16 cellular contexts compared by ENCODE assay signal in genomic region chr1:198548890-198549289, GRCh38. TPM values are rescaled to one million over a fixed set of nuclear protein-coding genes. Genes with fewer than 3 reads are reported as not detected.
A peak's percentile ranks its signal among the peaks of the same experiment; 100 is the strongest.
DNase-seq lines count a peak whose midpoint lies in the region; ATAC-seq, FAIRE-seq and TF ChIP-seq lines count a peak whose summit lies in the region.
"Had no signal": no experiment of that assay in that cellular context is flagged by ENCODE, and none has a peak within 500 bp of the region (broad histone marks: within the 10 kb centered on the region; RNA-seq: fewer than 3 reads in every experiment).

No MANE protein-coding gene starts in this region.

- TF ChIP-seq CTCF in activated B cell treated with CpG ODN at 0.5 μM for 24 hours (IDR thresholded peaks at IDR 0.05) = no peak

- no peak overlapping the region for H3K4me3 Mint-ChIP-seq in activated B cell treated with CpG ODN at 0.5 μM for 24 hours
- no peak overlapping the region for H3K4me3 Mint-ChIP-seq in memory B cell
- H3K4me3 Mint-ChIP-seq: CD14-positive monocyte; CD4-positive, alpha-beta memory T cell; GM23338 had no signal

- POLR2A ChIA-PET in activated B cell treated with CpG ODN at 0.5 μM for 24 hours (lab: Charles Lee) = interaction anchor here (1.1 to 4.3 kb wide), 5 partner anchors 27 to 122 kb away, joined by 3 to 40 read pairs (median 7); no protein-coding TSS in a partner anchor

- H3K9me3 Mint-ChIP-seq in activated B cell treated with CpG ODN at 0.5 μM for 24 hours (peaks cover 7% of the 10 kb centered on the region), memory B cell (peaks cover 8% of the 10 kb centered on the region)
- H3K9me3 Mint-ChIP-seq: GM23338 had no signal

- H3K36me3 Mint-ChIP-seq in activated B cell treated with CpG ODN at 0.5 μM for 24 hours (ENCODE audit: low read depth) (no peaks in the 10 kb centered on the region), memory B cell (no peaks in the 10 kb centered on the region)

- intact Hi-C loops in activated B cell treated with CpG ODN at 0.5 μM for 24 hours (cut with micrococcal nuclease) = loop anchor here (1.0 kb wide), 1 partner anchor 10 kb away; no protein-coding TSS in a partner anchor

- H3K27me3 Mint-ChIP-seq in activated B cell treated with CpG ODN at 0.5 μM for 24 hours = no peaks in the 10 kb centered on the region
- no peaks in the 10 kb centered on the region for H3K27me3 Mint-ChIP-seq in memory B cell
- H3K27me3 Mint-ChIP-seq: CD4-positive, alpha-beta memory T cell had no signal

- peak; percentile 62 for FAIRE-seq in GM19239 (lab: Jason Lieb, UNC)
- FAIRE-seq: A204.1, H54 had no signal

- DNase-seq in GM19239 (ENCODE audit: insufficient read length, low spot score) (no peak), activated B cell treated with CpG ODN at 0.5 μM for 24 hours (no peak), memory B cell (ENCODE audit: low spot score in 2 of 2) (no peak), MV-4-11 (lab: John Stamatoyannopoulos, UW) (no peak), cortex of kidney (lab: John Stamatoyannopoulos, UW) (no peak), Kasumi-1 (lab: John Stamatoyannopoulos, UW) (no peak)
- DNase-seq: ACHN; CD4-positive, alpha-beta memory T cell; DMS79 treated with DMSO at 0.1 percent for 48 hours; GF-D8; HCEC 1CT had no signal

- H3K4me1 Mint-ChIP-seq in activated B cell treated with CpG ODN at 0.5 μM for 24 hours (peaks cover 65% of the 10 kb centered on the region), memory B cell (peaks cover 14% of the 10 kb centered on the region)
- H3K4me1 Mint-ChIP-seq: GM23338 had no signal

- ATAC-seq in activated B cell treated with CpG ODN at 0.5 μM for 24 hours (ENCODE audit: low read depth) = no peak
- ATAC-seq in memory B cell (ENCODE audit: low read depth) = no peak
- ATAC-seq: GM23338 had no signal

- H3K27ac Mint-ChIP-seq in activated B cell treated with CpG ODN at 0.5 μM for 24 hours (peak overlapping the region; percentile 89), memory B cell (peak overlapping the region; percentile 69)
- H3K27ac Mint-ChIP-seq: CD4-positive, alpha-beta memory T cell; GM23338 had no signal

- CTCF ChIA-PET in activated B cell treated with CpG ODN at 0.5 μM for 24 hours (lab: Charles Lee) = interaction anchor here (1.3 kb wide), 1 partner anchor 13 kb away, joined by 3 read pairs; no protein-coding TSS in a partner anchor

RNA-seq across cellular contexts. Expression of gene ATP6V1G3, which starts 8.4 kb away (rescaled TPM):
- total RNA-seq in activated B cell treated with CpG ODN at 0.5 μM for 24 hours = not detected in 2 replicates
- total RNA-seq: CD4-positive, alpha-beta memory T cell; GM23338; HT1080 had no signal
